Comparison of ENCODE assay signal across 20 cellular contexts in genomic region chr18:41444943-41445342, GRCh38.
"Had no signal": no experiment of that assay in that cellular context is flagged by ENCODE, and none has a peak within 500 bp of the region (broad histone marks: within the 10 kb centered on the region; RNA-seq: fewer than 3 reads in every experiment).

No MANE protein-coding gene starts in this region.

- H3K4me1 ChIP-seq: adrenal gland had no signal

- H3K4me3 ChIP-seq: adrenal gland, K562 had no signal

- H3K9me3 ChIP-seq: adrenal gland had no signal

- H3K27me3 ChIP-seq: adrenal gland, brain microvascular endothelial cell had no signal

- H3K27ac ChIP-seq: adrenal gland, brain microvascular endothelial cell had no signal

- DNase-seq: activated CD4-positive, alpha-beta T cell treated with anti-CD3 and anti-CD28 coated beads for 4 hours; activated CD8-positive, alpha-beta memory T cell treated with anti-CD3 and anti-CD28 coated beads, Interleukin-2, amount 50 U/mL, for 4 hours; activated CD8-positive, alpha-beta T cell treated with anti-CD3 and anti-CD28 coated beads for 36 hours; activated naive CD4-positive, alpha-beta T cell treated with anti-CD3 and anti-CD28 coated beads, Interleukin-2, amount 50 U/mL, for 16 hours; activated naive CD8-positive, alpha-beta T cell treated with anti-CD3 and anti-CD28 coated beads, Interleukin-2, amount 10 ng/mL, durations not matched to agents 7 days and 5 days; activated T-cell treated with anti-CD3 and anti-CD28 coated beads, Interleukin-2, amount 50 U/mL, for 72 hours; adrenal gland; anterior cingulate cortex; brain microvascular endothelial cell; caudate nucleus; Karpas-422; NCI-H1105 treated with DMSO at 0.1 percent for 48 hours; NCI-H1436 treated with DMSO at 0.1 percent for 48 hours; NCI-H187; NCI-H2081; NCI-H510A treated with DMSO at 0.1 percent for 48 hours; NCI-H69; NK-92 treated with Interleukin-12 subunit alpha and Interleukin-12 subunit beta, amount 100 ng/mL, for 24 hours; SHP77 treated with DMSO at 0.1 percent for 48 hours had no signal

- H3K36me3 ChIP-seq: adrenal gland, brain microvascular endothelial cell had no signal

- FAIRE-seq: K562 had no signal
